Comparison of ENCODE assay signal across 22 cellular contexts in genomic region chr3:58637509-58637908, GRCh38. TPM values are rescaled to one million over a fixed set of nuclear protein-coding genes. Genes with fewer than 3 reads are reported as not detected.
A peak's percentile ranks its signal among the peaks of the same experiment; 100 is the strongest.
DNase-seq lines count a peak whose midpoint lies in the region; ATAC-seq and TF ChIP-seq lines count a peak whose summit lies in the region.
"Had no signal": no experiment of that assay in that cellular context is flagged by ENCODE, and none has a peak within 500 bp of the region (broad histone marks: within the 10 kb centered on the region; RNA-seq: fewer than 3 reads in every experiment).

No MANE protein-coding gene starts in this region.

- H3K27me3 ChIP-seq in BLaER1 (no peaks in the 10 kb centered on the region), GM23338 (ENCODE audit: insufficient read depth) (peaks cover 35% of the 10 kb centered on the region), neural progenitor cell (peaks cover 88% of the 10 kb centered on the region), right cardiac atrium (ENCODE audit: control insufficient read depth, insufficient read depth) (no peaks in the 10 kb centered on the region)
- H3K27me3 ChIP-seq: BE2C had no signal

- H3K36me3 Mint-ChIP-seq in GM23338 (ENCODE audit: low read depth) (no peaks in the 10 kb centered on the region), WTC11 (no peaks in the 10 kb centered on the region), neural progenitor cell (no peaks in the 10 kb centered on the region)
- H3K36me3 Mint-ChIP-seq: CD4-positive, CD25-positive, alpha-beta regulatory T cell; CD8-positive, alpha-beta T cell had no signal

- peak; percentile 30 for DNase-seq in GM23338 (ENCODE audit: low spot score)
- no peak for DNase-seq in WTC11 (ENCODE audit: low spot score)
- peak; percentile 39 for DNase-seq in neural progenitor cell (ENCODE audit: low spot score)
- no peak for DNase-seq in NCI-H524 treated with DMSO at 0.1 percent for 48 hours (lab: John Stamatoyannopoulos, UW)
- DNase-seq in right cardiac atrium, result no peak
- DNase-seq: 8988T; ACHN; AML-193; BE2C; Caco-2; CD4-positive, CD25-positive, alpha-beta regulatory T cell; CD8-positive, alpha-beta T cell; DMS153; DND-41; GOT3; H9 had no signal

- no peak overlapping the region for H3K4me3 ChIP-seq in BLaER1
- H3K4me3 ChIP-seq in GM23338, result no peak overlapping the region
- H3K4me3 ChIP-seq in neural progenitor cell, result no peak overlapping the region
- no peak overlapping the region for H3K4me3 ChIP-seq in right cardiac atrium (ENCODE audit: low read length)
- H3K4me3 ChIP-seq: A549 had no signal

- WGBS in right cardiac atrium, result 65% methylated on average over 5 of the region's 5 CpGs

- no peak for TF ChIP-seq CTCF in GM23338 (conservative IDR thresholded peaks at IDR 0.05; ENCODE audit: low read depth in 2 of 2)
- no peak for TF ChIP-seq CTCF in WTC11 (IDR thresholded peaks at IDR 0.05)
- no peak for TF ChIP-seq CTCF in neural progenitor cell (IDR thresholded peaks at IDR 0.05)

- H3K4me2 ChIP-seq in BLaER1 (peak overlapping the region; percentile 86; the same call in 1 of the 2 replicates), GM23338 (no peak overlapping the region), neural progenitor cell (peak overlapping the region; percentile 47)
- H3K4me2 ChIP-seq: A549 had no signal

- no peaks in the 10 kb centered on the region; the same call in 2 of the 3 replicates for H3K9me3 Mint-ChIP-seq in GM23338
- H3K9me3 Mint-ChIP-seq in WTC11, result no peaks in the 10 kb centered on the region
- no peaks in the 10 kb centered on the region for H3K9me3 Mint-ChIP-seq in neural progenitor cell
- H3K9me3 Mint-ChIP-seq: CD4-positive, CD25-positive, alpha-beta regulatory T cell; CD8-positive, alpha-beta T cell had no signal

- CTCF ChIA-PET in WTC11 (lab: Charles Lee), result interaction anchor here (1.2 to 1.5 kb wide), 3 partner anchors 71 to 450 kb away, joined by 3 to 6 read pairs (median 5); no protein-coding TSS in a partner anchor

- H3K4me3 Mint-ChIP-seq in GM23338, result no peak overlapping the region
- H3K4me3 Mint-ChIP-seq in WTC11, result no peak overlapping the region
- H3K4me3 Mint-ChIP-seq in neural progenitor cell, result no peak overlapping the region
- H3K4me3 Mint-ChIP-seq: CD4-positive, CD25-positive, alpha-beta regulatory T cell; CD8-positive, alpha-beta T cell; H9 had no signal

- H3K4me1 Mint-ChIP-seq in GM23338 (peaks cover 12% of the 10 kb centered on the region; the same call in 2 of the 3 replicates), WTC11 (peaks cover 2% of the 10 kb centered on the region; the same call in 1 of the 2 replicates), neural progenitor cell (peaks cover 2% of the 10 kb centered on the region)
- H3K4me1 Mint-ChIP-seq: CD4-positive, CD25-positive, alpha-beta regulatory T cell had no signal

- H3K79me2 ChIP-seq in GM23338 (replicated peaks; ENCODE audit: insufficient read depth) (no peaks in the 10 kb centered on the region), neural progenitor cell (ENCODE audit: low read depth) (no peaks in the 10 kb centered on the region)

- H3K27ac Mint-ChIP-seq in GM23338, result no peak overlapping the region
- H3K27ac Mint-ChIP-seq in WTC11, result no peak overlapping the region
- H3K27ac Mint-ChIP-seq in neural progenitor cell, result no peak overlapping the region
- H3K27ac Mint-ChIP-seq: CD4-positive, CD25-positive, alpha-beta regulatory T cell; CD8-positive, alpha-beta T cell had no signal

- intact Hi-C loops in right cardiac atrium (cut with DNase I), result loop anchor here in 1 of 4 donors (10.0 kb wide), 1 partner anchor 417 kb away; the partner anchor contains the start of gene CFAP20DC

- H3K27ac ChIP-seq in BLaER1, result peak overlapping the region; percentile 3; the same call in 1 of the 2 replicates
- H3K27ac ChIP-seq in GM23338 (ENCODE audit: low read depth), result no peak overlapping the region
- H3K27ac ChIP-seq in neural progenitor cell, result no peak overlapping the region
- H3K27ac ChIP-seq in right cardiac atrium (ENCODE audit: low read length), result no peak overlapping the region
- H3K27ac ChIP-seq: A549, C4-2B had no signal

- ATAC-seq in GM23338 (peak; percentile 51), WTC11 (peak; percentile 8; the same call in 1 of the 2 replicates), right cardiac atrium (no peak), HG02678 (IDR thresholded peaks at IDR 0.05; ENCODE audit: unreplicated experiment) (no peak), HG02973 (IDR thresholded peaks at IDR 0.05; ENCODE audit: unreplicated experiment) (no peak)
- ATAC-seq: A549; CD8-positive, alpha-beta T cell; HCT116 had no signal

- no peaks in the 10 kb centered on the region for H4K20me1 ChIP-seq in BLaER1
- H4K20me1 ChIP-seq in GM23338 (replicated peaks; ENCODE audit: insufficient read depth), result no peaks in the 10 kb centered on the region
- H4K20me1 ChIP-seq in neural progenitor cell (ENCODE audit: low read depth), result no peaks in the 10 kb centered on the region

- no peaks in the 10 kb centered on the region for H3K9me2 ChIP-seq in GM23338 (ENCODE audit: insufficient read depth)

- H3K27me3 Mint-ChIP-seq in GM23338 (ENCODE audit: insufficient read depth, low read depth, poor library complexity), result peaks cover 68% of the 10 kb centered on the region
- H3K27me3 Mint-ChIP-seq in WTC11 (ENCODE audit: low read depth), result peaks cover 83% of the 10 kb centered on the region
- peaks cover 14% of the 10 kb centered on the region for H3K27me3 Mint-ChIP-seq in neural progenitor cell (ENCODE audit: insufficient read depth, low read depth)

- POLR2A ChIA-PET in WTC11 (lab: Charles Lee), result no interaction called here

- no peak overlapping the region for H2AFZ ChIP-seq in GM23338
- no peak overlapping the region for H2AFZ ChIP-seq in neural progenitor cell (replicated peaks)

- H3K36me3 ChIP-seq in BLaER1 (no peaks in the 10 kb centered on the region), GM23338 (ENCODE audit: insufficient read depth) (no peaks in the 10 kb centered on the region), neural progenitor cell (no peaks in the 10 kb centered on the region)
- H3K36me3 ChIP-seq: BE2C had no signal

- H3F3A ChIP-seq in GM23338 (replicated peaks; ENCODE audit: low read depth) (no peaks in the 10 kb centered on the region), neural progenitor cell (ENCODE audit: low read depth) (peaks cover 3% of the 10 kb centered on the region)

- peaks cover 74% of the 10 kb centered on the region for H3K4me1 ChIP-seq in BLaER1
- no peaks in the 10 kb centered on the region for H3K4me1 ChIP-seq in GM23338 (ENCODE audit: insufficient read depth)
- peaks cover 10% of the 10 kb centered on the region for H3K4me1 ChIP-seq in neural progenitor cell
- H3K4me1 ChIP-seq in right cardiac atrium (ENCODE audit: control insufficient read depth, insufficient read depth, low read length), result no peaks in the 10 kb centered on the region
- H3K4me1 ChIP-seq: A549, BE2C, Caco-2 had no signal

- no peaks in the 10 kb centered on the region for H3K9me3 ChIP-seq in BLaER1
- no peaks in the 10 kb centered on the region for H3K9me3 ChIP-seq in neural progenitor cell (ENCODE audit: low read depth)
- H3K9me3 ChIP-seq in right cardiac atrium (ENCODE audit: control insufficient read depth, low read length), result no peaks in the 10 kb centered on the region
- H3K9me3 ChIP-seq: A549, BE2C, Caco-2 had no signal

- H3K9ac ChIP-seq in BLaER1 (no peak overlapping the region), neural progenitor cell (no peak overlapping the region)

TF ChIP-seq in GM23338, 12 proteins besides CTCF, POLR2A, EP300 and RAD21 (continues in another document):
- TF ChIP-seq NANOG (IDR thresholded peaks at IDR 0.05; ENCODE audit: borderline replicate concordance), result no peak
- TF ChIP-seq ZNF114 (CRISPR knock-in tag; IDR thresholded peaks at IDR 0.05), result no peak
- TF ChIP-seq JUNB (IDR thresholded peaks at IDR 0.05; ENCODE audit: unreplicated experiment), result no peak

TF ChIP-seq in WTC11, 78 proteins besides CTCF, POLR2A, EP300 and RAD21:
- TF ChIP-seq TEAD4 (CRISPR knock-in tag; IDR thresholded peaks at IDR 0.05) (no peak), ZNF671 (CRISPR knock-in tag; IDR thresholded peaks at IDR 0.05) (no peak), ESRRA (CRISPR knock-in tag; IDR thresholded peaks at IDR 0.05; ENCODE audit: borderline replicate concordance) (no peak), TEAD1 (CRISPR knock-in tag; IDR thresholded peaks at IDR 0.05) (no peak), CBFB (CRISPR knock-in tag; IDR thresholded peaks at IDR 0.05; ENCODE audit: low read depth) (no peak), TP53 (CRISPR knock-in tag; IDR thresholded peaks at IDR 0.05) (no peak), NR3C1 (CRISPR knock-in tag; conservative IDR thresholded peaks at IDR 0.05; ENCODE audit: low read depth) (no peak), PRRX2 (CRISPR knock-in tag; IDR thresholded peaks at IDR 0.05) (no peak), ETV6 (CRISPR knock-in tag; IDR thresholded peaks at IDR 0.05) (no peak), RELA (CRISPR knock-in tag; IDR thresholded peaks at IDR 0.05; ENCODE audit: borderline replicate concordance) (no peak), GABPB1 (CRISPR knock-in tag; IDR thresholded peaks at IDR 0.05) (no peak)
TF ChIP-seq in WTC11: peak in this region for 0.

RNA-seq across cellular contexts. Expression of gene FAM3D, which starts 29.1 kb away (rescaled TPM):
- not detected in 2 replicates for total RNA-seq in GM23338 (2014; rRNA removed; shearing (Covaris generic))
- polyA plus RNA-seq in GM23338 (2016; fragmentation: Nextera tagmentation; extraction: Ambion mirVana) (0.26 TPM in 1 of 2 replicates, not detected in the other), right cardiac atrium (0.14 TPM)
- total RNA-seq in WTC11 (2021) (0.53 to 0.66 TPM (median 0.66 TPM) in 3 replicates), neural progenitor cell (ENCODE audit: low replicate concordance) (0.11 and 0.15 TPM in 2 replicates), right cardiac atrium (under 1 TPM; 0.24 to 0.37 (median 0.29) TPM)
- total RNA-seq: Caco-2; CD4-positive, CD25-positive, alpha-beta regulatory T cell; CD8-positive, alpha-beta T cell; H9 had no signal
- polyA plus RNA-seq: A549; CD4-positive, CD25-positive, alpha-beta regulatory T cell had no signal

Comparison
In these comparisons a context has a peak if more than half of its experiments do, and no peak if none do; other contexts are left out.
1. ATAC-seq: peak in GM23338 (single experiment) and WTC11 (single experiment); none in right cardiac atrium (0 of 2), HG02678 (single experiment) and HG02973 (single experiment).
2. DNase-seq: peak in GM23338 (single experiment) and neural progenitor cell (single experiment); none in WTC11 (single experiment), NCI-H524 treated with DMSO at 0.1 percent for 48 hours (single experiment) and right cardiac atrium (0 of 3).